Comparison of ENCODE assay signal across 8 cellular contexts in genomic region chr19:39997595-39998216, GRCh38. TPM values are rescaled to one million over a fixed set of nuclear protein-coding genes. Genes with fewer than 3 reads are reported as not detected.
DNase-seq lines count a peak whose midpoint lies in the region; ATAC-seq lines count a peak whose summit lies in the region.

No MANE protein-coding gene starts in this region.

- H3K9me3 Mint-ChIP-seq in activated CD4-positive, alpha-beta T cell treated with anti-CD3 and anti-CD28 coated beads for 36 hours (ENCODE audit: low read depth): peaks cover 16% of the 10 kb centered on the region
- peaks cover 13% of the 10 kb centered on the region for H3K9me3 Mint-ChIP-seq in activated CD4-positive, alpha-beta memory T cell treated with anti-CD3 and anti-CD28 coated beads, Interleukin-2, amount 10 ng/mL, durations not matched to agents 7 days and 5 days

- peak overlapping the region; percentile 99 for H3K27ac Mint-ChIP-seq in activated CD4-positive, alpha-beta T cell treated with anti-CD3 and anti-CD28 coated beads for 36 hours
- peak overlapping the region; percentile 94 for H3K27ac Mint-ChIP-seq in activated CD4-positive, alpha-beta memory T cell treated with anti-CD3 and anti-CD28 coated beads, Interleukin-2, amount 10 ng/mL, durations not matched to agents 7 days and 5 days

- CTCF ChIA-PET in activated CD4-positive, alpha-beta T cell treated with anti-CD3 and anti-CD28 coated beads for 36 hours (lab: Charles Lee): interaction anchor here (1.9 kb wide), 1 partner anchor 28 kb away, joined by 12 read pairs; the partner anchor contains the start of gene PSMC4
- CTCF ChIA-PET in activated CD4-positive, alpha-beta memory T cell treated with anti-CD3 and anti-CD28 coated beads, Interleukin-2, amount 10 ng/mL, durations not matched to agents 7 days and 5 days (lab: Charles Lee): interaction anchor here (1.0 to 2.4 kb wide), 2 partner anchors 28 to 154 kb away, joined by 3 to 32 read pairs; partner anchors contain the start of gene PSMC4

- peak overlapping the region; percentile 90 for H3K4me3 Mint-ChIP-seq in activated CD4-positive, alpha-beta T cell treated with anti-CD3 and anti-CD28 coated beads for 36 hours
- H3K4me3 Mint-ChIP-seq in activated CD4-positive, alpha-beta memory T cell treated with anti-CD3 and anti-CD28 coated beads, Interleukin-2, amount 10 ng/mL, durations not matched to agents 7 days and 5 days: peak overlapping the region; percentile 99

- no peaks in the 10 kb centered on the region for H3K27me3 Mint-ChIP-seq in activated CD4-positive, alpha-beta T cell treated with anti-CD3 and anti-CD28 coated beads for 36 hours
- H3K27me3 Mint-ChIP-seq in activated CD4-positive, alpha-beta memory T cell treated with anti-CD3 and anti-CD28 coated beads, Interleukin-2, amount 10 ng/mL, durations not matched to agents 7 days and 5 days: no peaks in the 10 kb centered on the region

- intact Hi-C loops in activated CD4-positive, alpha-beta T cell treated with anti-CD3 and anti-CD28 coated beads for 36 hours (cut with DNase I, micrococcal nuclease): loop anchor here (1.0 to 10.0 kb wide), 9 partner anchors 26 to 617 kb away; partner anchors contain the start of genes PSMC4 (in 2 of the 2), ZNF780A (in 2 of the 2), ZNF780B (in 2 of the 2) and AKT2 (in 1 of the 2)
- intact Hi-C loops in left ventricle myocardium superior (cut with micrococcal nuclease): no loop called here

- peak; percentile 74 for DNase-seq in activated CD4-positive, alpha-beta T cell treated with anti-CD3 and anti-CD28 coated beads for 36 hours
- no peak for DNase-seq in activated CD4-positive, alpha-beta T cell treated with anti-CD3 and anti-CD28 coated beads, Interleukin-2, amount 50 U/mL, for 1 hour
- peak; percentile 28 for DNase-seq in activated CD4-positive, alpha-beta memory T cell treated with anti-CD3 and anti-CD28 coated beads, Interleukin-2, amount 10 ng/mL, durations not matched to agents 7 days and 5 days
- no peak for DNase-seq in left ventricle myocardium superior
- DNase-seq in stimulated activated CD4-positive, alpha-beta T cell treated with anti-CD3 and anti-CD28 coated beads, TNF-alpha, amount 100 ng/mL, for 48 hours (ENCODE audit: low read depth in 3 of 3): peak; percentile 3 to 40 (median 20)
- DNase-seq in NCI-H1417 treated with DMSO at 0.1 percent for 48 hours (lab: John Stamatoyannopoulos, UW): no peak
- DNase-seq in midbrain (lab: John Stamatoyannopoulos, UW): no peak

- H3K36me3 Mint-ChIP-seq in activated CD4-positive, alpha-beta T cell treated with anti-CD3 and anti-CD28 coated beads for 36 hours (ENCODE audit: low read depth): peaks cover 36% of the 10 kb centered on the region
- peaks cover 39% of the 10 kb centered on the region for H3K36me3 Mint-ChIP-seq in activated CD4-positive, alpha-beta memory T cell treated with anti-CD3 and anti-CD28 coated beads, Interleukin-2, amount 10 ng/mL, durations not matched to agents 7 days and 5 days (ENCODE audit: low read depth)

- POLR2A ChIA-PET in activated CD4-positive, alpha-beta T cell treated with anti-CD3 and anti-CD28 coated beads for 36 hours (lab: Charles Lee): interaction anchor here (0.6 to 2.3 kb wide), 3 partner anchors 27 to 473 kb away, joined by 3 to 11 read pairs (median 4); partner anchors contain the start of gene PSMC4
- POLR2A ChIA-PET in activated CD4-positive, alpha-beta memory T cell treated with anti-CD3 and anti-CD28 coated beads, Interleukin-2, amount 10 ng/mL, durations not matched to agents 7 days and 5 days (lab: Charles Lee): interaction anchor here (0.6 to 2.7 kb wide), 13 partner anchors 8 to 173 kb away, joined by 3 to 54 read pairs (median 5); partner anchors contain the start of genes FBL, PSMC4, ZNF780A and ZNF780B

- H3K4me1 Mint-ChIP-seq in activated CD4-positive, alpha-beta T cell treated with anti-CD3 and anti-CD28 coated beads for 36 hours: peaks cover 41% of the 10 kb centered on the region
- peaks cover 36% of the 10 kb centered on the region for H3K4me1 Mint-ChIP-seq in activated CD4-positive, alpha-beta memory T cell treated with anti-CD3 and anti-CD28 coated beads, Interleukin-2, amount 10 ng/mL, durations not matched to agents 7 days and 5 days

- peak; percentile 59 for ATAC-seq in activated CD4-positive, alpha-beta T cell treated with anti-CD3 and anti-CD28 coated beads for 36 hours
- ATAC-seq in left ventricle myocardium superior (peak; percentile 10), GM19351 (IDR thresholded peaks at IDR 0.05; ENCODE audit: unreplicated experiment) (no peak)

RNA-seq across cellular contexts. Expression of gene ZNF546, which starts 0.8 kb away (rescaled TPM):
- total RNA-seq in activated CD4-positive, alpha-beta T cell treated with anti-CD3 and anti-CD28 coated beads for 36 hours: 1 to 10 TPM; 6.3 to 6.9 TPM
- 1 to 10 TPM; 6.3 to 7.5 TPM for total RNA-seq in activated CD4-positive, alpha-beta memory T cell treated with anti-CD3 and anti-CD28 coated beads, Interleukin-2, amount 10 ng/mL, durations not matched to agents 7 days and 5 days
- 6.9 TPM for total RNA-seq in left ventricle myocardium superior

RNA-seq across cellular contexts. Expression of gene PSMC4, which starts 26.7 kb away (rescaled TPM):
- total RNA-seq in activated CD4-positive, alpha-beta T cell treated with anti-CD3 and anti-CD28 coated beads for 36 hours: 100 to 1,000 TPM; 114 to 140 TPM
- total RNA-seq in activated CD4-positive, alpha-beta memory T cell treated with anti-CD3 and anti-CD28 coated beads, Interleukin-2, amount 10 ng/mL, durations not matched to agents 7 days and 5 days: 10 to 100 TPM; 96.4 to 97.6 TPM
- total RNA-seq in left ventricle myocardium superior: 69.3 TPM

RNA-seq across cellular contexts. Expression of gene ZNF780B, which starts 58.3 kb away (rescaled TPM):
- 10 to 100 TPM; 17.4 to 18.8 TPM for total RNA-seq in activated CD4-positive, alpha-beta T cell treated with anti-CD3 and anti-CD28 coated beads for 36 hours
- 10 to 100 TPM; 19.9 to 20.1 TPM for total RNA-seq in activated CD4-positive, alpha-beta memory T cell treated with anti-CD3 and anti-CD28 coated beads, Interleukin-2, amount 10 ng/mL, durations not matched to agents 7 days and 5 days
- total RNA-seq in left ventricle myocardium superior: 29.4 TPM

Comparison
In these comparisons a context has a peak if more than half of its experiments do, and no peak if none do; other contexts are left out.
1. DNase-seq: peak in activated CD4-positive, alpha-beta T cell treated with anti-CD3 and anti-CD28 coated beads for 36 hours (single experiment), activated CD4-positive, alpha-beta memory T cell treated with anti-CD3 and anti-CD28 coated beads, Interleukin-2, amount 10 ng/mL, durations not matched to agents 7 days and 5 days (single experiment) and stimulated activated CD4-positive, alpha-beta T cell treated with anti-CD3 and anti-CD28 coated beads, TNF-alpha, amount 100 ng/mL, for 48 hours (3 of 3); none in activated CD4-positive, alpha-beta T cell treated with anti-CD3 and anti-CD28 coated beads, Interleukin-2, amount 50 U/mL, for 1 hour (single experiment), left ventricle myocardium superior (single experiment), NCI-H1417 treated with DMSO at 0.1 percent for 48 hours (single experiment) and midbrain (single experiment).